ENCODE assay signal across 23 cellular contexts in genomic region chr6:55319961-55320690, GRCh38. TPM values are rescaled to one million over a fixed set of nuclear protein-coding genes. Genes with fewer than 3 reads are reported as not detected.
"Had no signal": no experiment of that assay in that cellular context is flagged by ENCODE, and none has a peak within 500 bp of the region (broad histone marks: within the 10 kb centered on the region; RNA-seq: fewer than 3 reads in every experiment).

No MANE protein-coding gene starts in this region.

- H3K9me3 ChIP-seq: MG63, SJSA1 had no signal

- ATAC-seq: activated CD4-positive, CD25-positive, alpha-beta regulatory T cell treated with anti-CD3 and anti-CD28 coated beads, Interleukin-2, amount 50 U/mL, for 24 hours; activated naive CD4-positive, alpha-beta T cell treated with anti-CD3 and anti-CD28 coated beads, Interleukin-2, amount 50 U/mL, for 72 hours; activated naive CD8-positive, alpha-beta T cell treated with anti-CD3 and anti-CD28 coated beads, Interleukin-2, amount 50 U/mL, for 24 hours; activated T-cell treated with anti-CD3 and anti-CD28 coated beads, Interleukin-2, amount 50 U/mL, for 4 hours; PC-3 had no signal

- DNase-seq: activated CD4-positive, alpha-beta T cell treated with anti-CD3 and anti-CD28 coated beads for 48 hours; activated CD4-positive, alpha-beta T cell treated with anti-CD3 and anti-CD28 coated beads, Interleukin-2, amount 50 U/mL, for 48 hours; activated CD8-positive, alpha-beta memory T cell treated with anti-CD3 and anti-CD28 coated beads for 24 hours; activated effector memory CD4-positive, alpha-beta T cell treated with anti-CD3 and anti-CD28 coated beads, Interleukin-2, amount 50 U/mL, for 16 hours; activated naive CD4-positive, alpha-beta T cell treated with Interleukin-2 at 50 U/mL for 16 hours; activated naive CD8-positive, alpha-beta T cell treated with anti-CD3 and anti-CD28 coated beads, Interleukin-2, amount 50 U/mL, for 24 hours; activated T-cell treated with anti-CD3 and anti-CD28 coated beads, Interleukin-2, amount 50 U/mL, for 4 hours; MG63; MV-4-11; NCI-H1105; NCI-H1436; NCI-H187; NCI-H2081 treated with DMSO at 0.1 percent for 48 hours; NCI-H446; NCI-H524; PC-3; SHP77 had no signal

- H3K4me3 ChIP-seq: MG63, SJSA1 had no signal

- H3K36me3 ChIP-seq: MG63, SJSA1 had no signal

- H3K4me2 ChIP-seq: KMS-11 had no signal

- H3K4me3 Mint-ChIP-seq: activated naive CD8-positive, alpha-beta T cell treated with anti-CD3 and anti-CD28 coated beads, Interleukin-2, amount 50 U/mL, for 24 hours; activated T-cell treated with anti-CD3 and anti-CD28 coated beads, Interleukin-2, amount 50 U/mL, for 4 hours; T-helper 1 cell treated with Interleukin-12 subunit alpha and Interleukin-12 subunit beta and Interleukin-4 antibody, amounts not matched to agents 30 μg/mL and 1 μg/mL, for 36 hours had no signal

- H3K27me3 ChIP-seq: MG63, SJSA1 had no signal

- H3K27ac ChIP-seq: KMS-11, SJSA1 had no signal

- H3K36me3 Mint-ChIP-seq: activated naive CD4-positive, alpha-beta T cell treated with anti-CD3 and anti-CD28 coated beads, Interleukin-2, amount 50 U/mL, for 72 hours had no signal

- H3K4me1 Mint-ChIP-seq: activated naive CD8-positive, alpha-beta T cell treated with anti-CD3 and anti-CD28 coated beads, Interleukin-2, amount 50 U/mL, for 24 hours had no signal

- H3K27ac Mint-ChIP-seq: activated naive CD4-positive, alpha-beta T cell treated with anti-CD3 and anti-CD28 coated beads, Interleukin-2, amount 50 U/mL, for 72 hours; activated naive CD8-positive, alpha-beta T cell treated with anti-CD3 and anti-CD28 coated beads, Interleukin-2, amount 50 U/mL, for 24 hours; T-helper 1 cell treated with Interleukin-12 subunit alpha and Interleukin-12 subunit beta and Interleukin-4 antibody, amounts not matched to agents 30 μg/mL and 1 μg/mL, for 36 hours had no signal

- H3K4me1 ChIP-seq: SJSA1 had no signal

- H3K27me3 Mint-ChIP-seq: activated naive CD8-positive, alpha-beta T cell treated with anti-CD3 and anti-CD28 coated beads, Interleukin-2, amount 50 U/mL, for 24 hours had no signal

RNA-seq across cellular contexts. Expression of gene GFRAL, which starts 7.1 kb away (rescaled TPM):
- total RNA-seq: activated naive CD4-positive, alpha-beta T cell treated with anti-CD3 and anti-CD28 coated beads, Interleukin-2, amount 50 U/mL, for 72 hours; activated T-cell treated with anti-CD3 and anti-CD28 coated beads, Interleukin-2, amount 50 U/mL, for 4 hours; cardiac septum; PC-3; SJSA1 had no signal
